Comparison of ENCODE assay signal across 8 cellular contexts in genomic region chr3:195906865-195907729, GRCh38. TPM values are rescaled to one million over a fixed set of nuclear protein-coding genes. Genes with fewer than 3 reads are reported as not detected.
DNase-seq lines count a peak whose midpoint lies in the region; ATAC-seq, FAIRE-seq and TF ChIP-seq lines count a peak whose summit lies in the region.

No MANE protein-coding gene starts in this region.

- DNase-seq in AML-193 (lab: John Stamatoyannopoulos, UW) (peak; percentile 58 to 65), GM19238 (ENCODE audit: insufficient read length, low spot score) (peak; percentile 62), LNCaP clone FGC (ENCODE audit: low read depth) (no peak), ecto neural progenitor cell (ENCODE audit: low spot score) (peak; percentile 44), neural crest cell (ENCODE audit: low read depth, low spot score) (no peak), thoracic aorta (ENCODE audit: low spot score) (no peak), RCC 7860 (ENCODE audit: low spot score) (no peak)
- peak; percentile 76 for DNase-seq in activated CD4-positive, alpha-beta T cell treated with anti-CD3 and anti-CD28 coated beads for 48 hours

- no peaks in the 10 kb centered on the region for H3K36me3 Mint-ChIP-seq in neural crest cell (ENCODE audit: low read depth)

- no peak overlapping the region for H3K27ac Mint-ChIP-seq in neural crest cell (ENCODE audit: unreplicated experiment)

- FAIRE-seq in RCC 7860 (lab: Jason Lieb, UNC) = no peak

- H3K27me3 ChIP-seq in thoracic aorta (replicated peaks; ENCODE audit: insufficient read depth) = no peaks in the 10 kb centered on the region

- H3K9me3 Mint-ChIP-seq in neural crest cell = no peaks in the 10 kb centered on the region

- peaks cover 11% of the 10 kb centered on the region for H3K27me3 Mint-ChIP-seq in neural crest cell (ENCODE audit: low read depth)

- H3K4me3 Mint-ChIP-seq in neural crest cell = peak overlapping the region; percentile 92

- no peaks in the 10 kb centered on the region for H3K9me3 ChIP-seq in thoracic aorta

- H3K4me1 ChIP-seq in thoracic aorta (ENCODE audit: control insufficient read depth in 1 of 2, low read depth in 2 of 2) = peaks cover 16 to 31% of the 10 kb centered on the region in 2 donors

- peak overlapping the region; percentile 57 for H3K4me3 ChIP-seq in LNCaP clone FGC (ENCODE audit: low read depth, low read length)
- H3K4me3 ChIP-seq in thoracic aorta = peak overlapping the region; percentile 80

- no peaks in the 10 kb centered on the region for H3K36me3 ChIP-seq in thoracic aorta

- TF ChIP-seq CTCF in LNCaP clone FGC (IDR thresholded peaks at IDR 0.05; ENCODE audit: control insufficient read depth, extremely low read depth, insufficient read depth) (no peak), neural crest cell (conservative IDR thresholded peaks at IDR 0.05) (peak; percentile 13), thoracic aorta (IDR thresholded peaks at IDR 0.05) (no peak)

- H3K4me1 Mint-ChIP-seq in neural crest cell = peaks cover 28% of the 10 kb centered on the region

- H3K27ac ChIP-seq in thoracic aorta = peak overlapping the region in 1 of 2 donors; percentile 55

- no peak for ATAC-seq in thoracic aorta (ENCODE audit: insufficient number of reproducible peaks, low FRiP score, low read depth)

RNA-seq across cellular contexts. Expression of gene TNK2, which starts 1.3 kb away (rescaled TPM):
- total RNA-seq in neural crest cell = 46.3 and 54.9 TPM in 2 replicates
- 10 to 100 TPM; 38.9 to 69.8 TPM for total RNA-seq in thoracic aorta

Comparison
In these comparisons a context has a peak if more than half of its experiments do, and no peak if none do; other contexts are left out.
1. DNase-seq: peak in AML-193 (2 of 2), GM19238 (single experiment), activated CD4-positive, alpha-beta T cell treated with anti-CD3 and anti-CD28 coated beads for 48 hours (single experiment) and ecto neural progenitor cell (single experiment); none in LNCaP clone FGC (single experiment), neural crest cell (single experiment), thoracic aorta (single experiment) and RCC 7860 (single experiment).